In the genomic region with DNA sequence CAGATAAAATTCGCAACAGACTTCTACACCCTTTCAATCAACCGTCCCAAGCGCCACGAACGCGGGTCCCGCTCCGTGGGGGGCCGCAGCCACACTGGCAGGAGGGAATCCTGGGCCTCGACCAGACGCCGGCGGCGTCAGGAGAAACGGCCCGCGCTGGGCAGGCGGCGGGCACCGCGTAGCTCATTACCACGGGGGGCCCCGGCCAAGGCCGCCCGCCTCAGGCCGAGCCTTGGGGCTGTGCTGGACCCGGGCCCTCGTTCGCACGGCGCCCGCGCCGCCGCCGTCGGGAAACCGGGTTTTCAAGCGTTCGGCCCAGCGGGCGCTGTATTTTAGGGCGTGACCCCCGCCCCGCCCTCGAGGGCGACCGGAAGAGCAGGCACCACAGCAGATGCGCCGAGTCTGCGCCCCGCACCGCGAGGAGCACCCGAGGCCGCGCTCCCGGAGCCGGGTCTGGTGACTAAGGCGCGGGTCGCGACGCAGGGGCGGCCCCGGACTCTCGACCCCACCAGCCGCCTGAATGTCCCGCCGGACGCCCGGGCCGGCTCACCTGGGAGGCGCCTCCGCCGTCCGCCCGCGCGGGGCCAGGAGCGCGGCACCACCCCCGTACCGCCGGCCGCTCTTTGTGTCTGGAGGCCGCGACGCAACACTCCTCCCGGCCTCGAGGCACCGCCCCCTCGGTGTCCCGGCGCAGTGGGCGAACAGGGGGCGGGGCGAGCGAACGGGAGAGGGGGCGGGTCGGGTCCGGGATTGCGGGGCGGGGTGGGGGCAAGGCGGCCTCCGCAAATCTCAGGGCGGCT, we compare ENCODE assay signal across 1 cellular context.
TF ChIP-seq lines count a peak whose summit lies in the region.

Gene NINL (minus strand): TSS at position 627 of the 800 bp plus-strand sequence. CDS start 58,944 bp downstream, outside the sequence.

TF ChIP-seq in WTC11, 78 proteins besides CTCF, POLR2A, EP300 and RAD21 (continued from another document):
- TF ChIP-seq ARID4B (CRISPR knock-in tag; IDR thresholded peaks at IDR 0.05; ENCODE audit: borderline replicate concordance) (peak; percentile 72), TP53 (CRISPR knock-in tag; IDR thresholded peaks at IDR 0.05) (no peak; the same call in 1 of the 2 replicates), TEAD1 (CRISPR knock-in tag; IDR thresholded peaks at IDR 0.05) (peak; percentile 80; the same call in 1 of the 2 replicates), CBFB (CRISPR knock-in tag; IDR thresholded peaks at IDR 0.05; ENCODE audit: low read depth) (peak; percentile 80; the same call in 1 of the 2 replicates), E2F1 (CRISPR knock-in tag; IDR thresholded peaks at IDR 0.05) (0 out of 2 replicates have a peak, but pooled peaks have one; percentile 27), SP1 (CRISPR knock-in tag; conservative IDR thresholded peaks at IDR 0.05) (peak; percentile 51; the same call in 1 of the 2 replicates), AR (CRISPR knock-in tag; IDR thresholded peaks at IDR 0.05) (0 out of 2 replicates have a peak, but pooled peaks have one; percentile 13), E2F5 (CRISPR knock-in tag; IDR thresholded peaks at IDR 0.05) (peak; percentile 54; the same call in 1 of the 2 replicates), HMGXB4 (CRISPR knock-in tag; IDR thresholded peaks at IDR 0.05) (peak; percentile 61; the same call in 1 of the 2 replicates), KAT7 (CRISPR knock-in tag; IDR thresholded peaks at IDR 0.05; ENCODE audit: borderline replicate concordance) (0 out of 2 replicates have a peak, but pooled peaks have one; percentile 41), ZNF219 (CRISPR knock-in tag; IDR thresholded peaks at IDR 0.05; ENCODE audit: borderline replicate concordance) (peak; percentile 65; the same call in 1 of the 2 replicates), ZNF263 (CRISPR knock-in tag; IDR thresholded peaks at IDR 0.05; ENCODE audit: low read depth) (peak; percentile 55), NR1H2 (CRISPR knock-in tag; IDR thresholded peaks at IDR 0.05) (no peak), FOXK1 (CRISPR knock-in tag; IDR thresholded peaks at IDR 0.05) (peak; percentile 64), ZNF416 (CRISPR knock-in tag; IDR thresholded peaks at IDR 0.05) (0 out of 2 replicates have a peak, but pooled peaks have one; percentile 74), ZNF232 (CRISPR knock-in tag; IDR thresholded peaks at IDR 0.05) (no peak), FOXJ3 (CRISPR knock-in tag; IDR thresholded peaks at IDR 0.05; ENCODE audit: borderline replicate concordance) (no peak), ETV6 (CRISPR knock-in tag; IDR thresholded peaks at IDR 0.05) (peak; percentile 42)
- TF ChIP-seq, protein P1, sequence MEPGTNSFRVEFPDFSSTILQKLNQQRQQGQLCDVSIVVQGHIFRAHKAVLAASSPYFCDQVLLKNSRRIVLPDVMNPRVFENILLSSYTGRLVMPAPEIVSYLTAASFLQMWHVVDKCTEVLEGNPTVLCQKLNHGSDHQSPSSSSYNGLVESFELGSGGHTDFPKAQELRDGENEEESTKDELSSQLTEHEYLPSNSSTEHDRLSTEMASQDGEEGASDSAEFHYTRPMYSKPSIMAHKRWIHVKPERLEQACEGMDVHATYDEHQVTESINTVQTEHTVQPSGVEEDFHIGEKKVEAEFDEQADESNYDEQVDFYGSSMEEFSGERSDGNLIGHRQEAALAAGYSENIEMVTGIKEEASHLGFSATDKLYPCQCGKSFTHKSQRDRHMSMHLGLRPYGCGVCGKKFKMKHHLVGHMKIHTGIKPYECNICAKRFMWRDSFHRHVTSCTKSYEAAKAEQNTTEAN (CRISPR knock-in tag; IDR thresholded peaks at IDR 0.05), result no peak
- TF ChIP-seq, protein P2, sequence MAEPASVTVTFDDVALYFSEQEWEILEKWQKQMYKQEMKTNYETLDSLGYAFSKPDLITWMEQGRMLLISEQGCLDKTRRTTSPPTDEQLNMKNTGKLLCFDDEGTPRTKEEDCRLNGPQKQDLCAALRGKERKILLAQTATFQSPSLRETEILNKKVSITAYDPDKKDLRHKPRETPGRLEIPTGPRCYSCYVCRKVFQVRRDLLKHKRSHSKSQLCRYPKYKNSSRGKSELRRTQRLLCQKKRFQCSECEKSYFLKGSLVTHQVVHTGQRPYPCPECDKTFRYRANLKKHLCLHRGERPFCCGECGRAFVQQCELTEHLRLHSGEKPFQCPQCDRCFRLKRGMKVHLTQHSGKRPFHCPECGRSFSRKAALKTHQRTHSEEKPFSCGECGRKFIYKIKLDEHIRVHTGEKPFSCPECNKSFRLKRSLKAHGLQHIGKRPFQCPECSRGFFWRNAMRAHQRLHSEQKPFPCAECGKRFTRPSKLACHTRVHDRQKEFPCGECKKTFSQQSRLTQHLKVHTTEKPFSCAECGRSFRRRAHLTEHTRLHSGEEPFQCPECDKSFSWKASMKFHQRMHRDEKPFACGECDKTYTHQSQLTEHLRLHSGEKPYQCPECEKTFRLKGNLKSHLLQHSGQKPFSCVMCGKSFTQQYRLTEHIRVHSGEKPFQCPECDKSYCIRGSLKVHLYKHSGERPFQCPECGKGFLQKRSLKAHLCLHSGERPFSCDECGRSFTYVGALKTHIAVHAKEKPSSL (CRISPR knock-in tag; conservative IDR thresholded peaks at IDR 0.05), result no peak
- TF ChIP-seq, protein P3, sequence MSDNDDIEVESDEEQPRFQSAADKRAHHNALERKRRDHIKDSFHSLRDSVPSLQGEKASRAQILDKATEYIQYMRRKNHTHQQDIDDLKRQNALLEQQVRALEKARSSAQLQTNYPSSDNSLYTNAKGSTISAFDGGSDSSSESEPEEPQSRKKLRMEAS (CRISPR knock-in tag; IDR thresholded peaks at IDR 0.05), result peak; percentile 43; the same call in 1 of the 2 replicates
- TF ChIP-seq, protein P4, sequence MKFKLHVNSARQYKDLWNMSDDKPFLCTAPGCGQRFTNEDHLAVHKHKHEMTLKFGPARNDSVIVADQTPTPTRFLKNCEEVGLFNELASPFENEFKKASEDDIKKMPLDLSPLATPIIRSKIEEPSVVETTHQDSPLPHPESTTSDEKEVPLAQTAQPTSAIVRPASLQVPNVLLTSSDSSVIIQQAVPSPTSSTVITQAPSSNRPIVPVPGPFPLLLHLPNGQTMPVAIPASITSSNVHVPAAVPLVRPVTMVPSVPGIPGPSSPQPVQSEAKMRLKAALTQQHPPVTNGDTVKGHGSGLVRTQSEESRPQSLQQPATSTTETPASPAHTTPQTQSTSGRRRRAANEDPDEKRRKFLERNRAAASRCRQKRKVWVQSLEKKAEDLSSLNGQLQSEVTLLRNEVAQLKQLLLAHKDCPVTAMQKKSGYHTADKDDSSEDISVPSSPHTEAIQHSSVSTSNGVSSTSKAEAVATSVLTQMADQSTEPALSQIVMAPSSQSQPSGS (CRISPR knock-in tag; IDR thresholded peaks at IDR 0.05; ENCODE audit: borderline replicate concordance, low read depth), result no peak
